Comparison of ENCODE assay signal across 8 cellular contexts in genomic region chr3:197298341-197298857, GRCh38. TPM values are rescaled to one million over a fixed set of nuclear protein-coding genes. Genes with fewer than 3 reads are reported as not detected.
DNase-seq lines count a peak whose midpoint lies in the region; ATAC-seq and TF ChIP-seq lines count a peak whose summit lies in the region.

TSS of gene DLG1 (minus strand) at chr3:197298612. CDS start at chr3:197297204, 1,408 bp downstream.

- peaks cover 44% of the 10 kb centered on the region for H3K4me1 ChIP-seq in Karpas-422 (ENCODE audit: low read length)

- peak within 1 kb of the TSS; percentile 91 for H3K27ac Mint-ChIP-seq in activated T-helper 17 cell treated with anti-CD3 and anti-CD28 coated beads, Interleukin-2, amount 50 U/mL, for 72 hours
- H3K27ac Mint-ChIP-seq in nephron progenitor cell: peak within 1 kb of the TSS; percentile 86
- H3K27ac Mint-ChIP-seq in stimulated activated naive CD8-positive, alpha-beta T cell treated with anti-CD3 and anti-CD28 coated beads, Interleukin-15, Interleukin-2, amounts not matched to agents 100 ng/mL and 50 ng/mL, for 24 hours: peak within 1 kb of the TSS; percentile 91

- H3K36me3 Mint-ChIP-seq in activated T-helper 17 cell treated with anti-CD3 and anti-CD28 coated beads, Interleukin-2, amount 50 U/mL, for 72 hours (ENCODE audit: low read depth): peaks cover 39% of the 10 kb centered on the region
- peaks cover 25% of the 10 kb centered on the region for H3K36me3 Mint-ChIP-seq in nephron progenitor cell (ENCODE audit: low read depth)
- peaks cover 25% of the 10 kb centered on the region for H3K36me3 Mint-ChIP-seq in stimulated activated naive CD8-positive, alpha-beta T cell treated with anti-CD3 and anti-CD28 coated beads, Interleukin-15, Interleukin-2, amounts not matched to agents 100 ng/mL and 50 ng/mL, for 24 hours (ENCODE audit: low read depth)

- H2AFZ ChIP-seq in Karpas-422 (ENCODE audit: low read length): peak within 1 kb of the TSS; percentile 99

- H3K9me2 ChIP-seq in Karpas-422 (replicated peaks; ENCODE audit: insufficient read depth, low read length): no peaks in the 10 kb centered on the region

- H3K4me2 ChIP-seq in Karpas-422 (ENCODE audit: low read depth, low read length, poor library complexity, severe bottlenecking): peak within 1 kb of the TSS; percentile 87

- ATAC-seq in GM21825 (IDR thresholded peaks at IDR 0.05; ENCODE audit: unreplicated experiment): peak; percentile 44
- ATAC-seq in activated T-helper 17 cell treated with anti-CD3 and anti-CD28 coated beads, Interleukin-2, amount 50 U/mL, for 72 hours (replicated peaks): peak; percentile 82

- no peaks in the 10 kb centered on the region for H3K9me3 ChIP-seq in Karpas-422 (ENCODE audit: low read length)

- H3K9me3 Mint-ChIP-seq in activated T-helper 17 cell treated with anti-CD3 and anti-CD28 coated beads, Interleukin-2, amount 50 U/mL, for 72 hours: no peaks in the 10 kb centered on the region
- H3K9me3 Mint-ChIP-seq in nephron progenitor cell: no peaks in the 10 kb centered on the region
- no peaks in the 10 kb centered on the region for H3K9me3 Mint-ChIP-seq in stimulated activated naive CD8-positive, alpha-beta T cell treated with anti-CD3 and anti-CD28 coated beads, Interleukin-15, Interleukin-2, amounts not matched to agents 100 ng/mL and 50 ng/mL, for 24 hours

- DNase-seq in DMS79 treated with DMSO at 0.1 percent for 48 hours (lab: John Stamatoyannopoulos, UW) (peak; percentile 97), Karpas-422 (peak; percentile 96), RPMI7951 (ENCODE audit: low read depth) (peak; percentile 96), fibroblast of mammary gland (ENCODE audit: low read depth) (peak; percentile 93), nephron progenitor cell (peak; percentile 82)

- peaks cover 13% of the 10 kb centered on the region for H3K4me1 Mint-ChIP-seq in activated T-helper 17 cell treated with anti-CD3 and anti-CD28 coated beads, Interleukin-2, amount 50 U/mL, for 72 hours
- H3K4me1 Mint-ChIP-seq in nephron progenitor cell: peaks cover 47% of the 10 kb centered on the region
- H3K4me1 Mint-ChIP-seq in stimulated activated naive CD8-positive, alpha-beta T cell treated with anti-CD3 and anti-CD28 coated beads, Interleukin-15, Interleukin-2, amounts not matched to agents 100 ng/mL and 50 ng/mL, for 24 hours (ENCODE audit: low read depth): peaks cover 40% of the 10 kb centered on the region

- H3K36me3 ChIP-seq in Karpas-422 (ENCODE audit: insufficient read depth, low read length): peaks cover 25% of the 10 kb centered on the region; the same call in 1 of the 2 replicates

- peak within 1 kb of the TSS; percentile 94 for H3K4me3 Mint-ChIP-seq in activated T-helper 17 cell treated with anti-CD3 and anti-CD28 coated beads, Interleukin-2, amount 50 U/mL, for 72 hours
- peak within 1 kb of the TSS; percentile 92 for H3K4me3 Mint-ChIP-seq in nephron progenitor cell
- peak within 1 kb of the TSS; percentile 97 for H3K4me3 Mint-ChIP-seq in stimulated activated naive CD8-positive, alpha-beta T cell treated with anti-CD3 and anti-CD28 coated beads, Interleukin-15, Interleukin-2, amounts not matched to agents 100 ng/mL and 50 ng/mL, for 24 hours

- H3K9ac ChIP-seq in Karpas-422 (ENCODE audit: low read length): peak within 1 kb of the TSS; percentile 87

- peak within 1 kb of the TSS; percentile 63 for H3K27ac ChIP-seq in Karpas-422 (ENCODE audit: low read length)

- peaks cover 8% of the 10 kb centered on the region; the same call in 1 of the 2 replicates for H4K20me1 ChIP-seq in Karpas-422 (ENCODE audit: insufficient read depth, low read depth, low read length)

- H3K4me3 ChIP-seq in Karpas-422 (ENCODE audit: low read length): peak within 1 kb of the TSS; percentile 73
- peak within 1 kb of the TSS; percentile 90 for H3K4me3 ChIP-seq in fibroblast of mammary gland (ENCODE audit: control insufficient read depth, low read depth, low read length)

- H3K79me2 ChIP-seq in Karpas-422 (ENCODE audit: low read length): peaks cover 45% of the 10 kb centered on the region

- TF ChIP-seq CTCF in fibroblast of mammary gland (conservative IDR thresholded peaks at IDR 0.05; ENCODE audit: control insufficient read depth, insufficient read depth, low read depth, low read length): no peak
- TF ChIP-seq CTCF in nephron progenitor cell (IDR thresholded peaks at IDR 0.05): no peak

- H3K27me3 ChIP-seq in Karpas-422 (ENCODE audit: low read length): no peaks in the 10 kb centered on the region

- peaks cover 14% of the 10 kb centered on the region for H3K27me3 Mint-ChIP-seq in activated T-helper 17 cell treated with anti-CD3 and anti-CD28 coated beads, Interleukin-2, amount 50 U/mL, for 72 hours
- peaks cover 25% of the 10 kb centered on the region for H3K27me3 Mint-ChIP-seq in nephron progenitor cell (ENCODE audit: low read depth, poor library complexity)
- peaks cover 28% of the 10 kb centered on the region for H3K27me3 Mint-ChIP-seq in stimulated activated naive CD8-positive, alpha-beta T cell treated with anti-CD3 and anti-CD28 coated beads, Interleukin-15, Interleukin-2, amounts not matched to agents 100 ng/mL and 50 ng/mL, for 24 hours

RNA-seq across cellular contexts. Expression of gene DLG1, which starts in this region (rescaled TPM):
- total RNA-seq in Karpas-422 (2014; rRNA removed; shearing (Covaris generic); ENCODE audit: low replicate concordance): 86.5 and 92.6 TPM in 2 replicates
- 97.2 and 104 TPM in 2 replicates for total RNA-seq in RPMI7951 (2014; rRNA removed; shearing (Covaris generic))
- 10 to 100 TPM; 64.5 to 64.7 TPM for total RNA-seq in activated T-helper 17 cell treated with anti-CD3 and anti-CD28 coated beads, Interleukin-2, amount 50 U/mL, for 72 hours

Comparison
In these comparisons a context has a peak if more than half of its experiments do, and no peak if none do; other contexts are left out.
1. Peak in every context shown above with its lines: DNase-seq, ATAC-seq, H3K4me3 ChIP-seq and H3K27ac ChIP-seq.